18 cellular contexts compared by ENCODE assay signal in the genomic region with DNA sequence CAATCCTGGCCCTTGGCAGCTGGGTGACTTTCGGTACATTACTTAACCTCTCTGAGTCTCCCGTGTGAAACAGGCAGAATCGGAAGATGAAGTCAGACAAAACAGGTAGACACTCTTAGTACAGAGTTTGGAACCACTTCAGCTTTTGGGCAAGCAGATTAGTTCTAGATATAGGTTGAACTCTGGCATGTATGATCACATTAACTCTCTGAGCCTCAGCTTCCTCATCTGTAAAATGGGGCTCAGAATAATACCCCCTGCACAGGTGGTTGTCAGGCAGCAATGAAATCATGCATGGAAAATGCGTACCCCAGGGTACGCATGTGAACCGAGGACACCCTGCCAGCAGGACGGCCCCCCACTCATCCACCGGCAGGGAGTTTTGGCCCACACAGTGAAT.
"Had no signal": no experiment of that assay in that cellular context is flagged by ENCODE, and none has a peak within 500 bp of the region (broad histone marks: within the 10 kb centered on the region; RNA-seq: fewer than 3 reads in every experiment).

No MANE protein-coding gene starts in this region.

- H3K36me3 ChIP-seq: heart right ventricle had no signal

- H3K4me3 ChIP-seq: body of pancreas, dorsolateral prefrontal cortex, heart right ventricle, mucosa of descending colon had no signal

- DNase-seq: activated CD4-positive, alpha-beta memory T cell treated with anti-CD3 and anti-CD28 coated beads, Interleukin-2, amount 10 ng/mL, durations not matched to agents 7 days and 5 days; activated CD4-positive, alpha-beta T cell treated with anti-CD3 and anti-CD28 coated beads for 36 hours; activated CD8-positive, alpha-beta memory T cell treated with anti-CD3 and anti-CD28 coated beads, Interleukin-2, amount 10 ng/mL, durations not matched to agents 7 days and 5 days; activated naive CD4-positive, alpha-beta T cell; activated naive CD8-positive, alpha-beta T cell treated with anti-CD3 and anti-CD28 coated beads for 36 hours; amygdala; heart right ventricle; left ventricle myocardium superior; SK-N-SH; stimulated activated CD8-positive, alpha-beta memory T cell treated with anti-CD3 and anti-CD28 coated beads, Interleukin-4, amount 100 ng/mL, for 48 hours; stimulated activated naive CD4-positive, alpha-beta T cell; substantia nigra; T-cell had no signal

- H3K9me3 ChIP-seq: body of pancreas, heart right ventricle, mucosa of descending colon, SK-N-SH had no signal

- H3K4me1 ChIP-seq: body of pancreas had no signal

- H3K27me3 ChIP-seq: body of pancreas, dorsolateral prefrontal cortex had no signal

- H3K27ac ChIP-seq: body of pancreas had no signal

- ATAC-seq: activated CD4-positive, alpha-beta T cell treated with anti-CD3 and anti-CD28 coated beads for 36 hours; activated CD8-positive, alpha-beta memory T cell treated with anti-CD3 and anti-CD28 coated beads, Interleukin-2, amount 10 ng/mL, durations not matched to agents 7 days and 5 days; activated T-helper 17 cell treated with anti-CD3 and anti-CD28 coated beads, Interleukin-2, amount 50 U/mL, for 72 hours; natural killer cell treated with Interleukin-12 subunit alpha and Interleukin-12 subunit beta and Interleukin-15 and Interleukin-18, amount 100 ng/mL, for 72 hours; T-cell had no signal

- H3K9ac ChIP-seq: SK-N-SH had no signal
